In the genomic region with DNA sequence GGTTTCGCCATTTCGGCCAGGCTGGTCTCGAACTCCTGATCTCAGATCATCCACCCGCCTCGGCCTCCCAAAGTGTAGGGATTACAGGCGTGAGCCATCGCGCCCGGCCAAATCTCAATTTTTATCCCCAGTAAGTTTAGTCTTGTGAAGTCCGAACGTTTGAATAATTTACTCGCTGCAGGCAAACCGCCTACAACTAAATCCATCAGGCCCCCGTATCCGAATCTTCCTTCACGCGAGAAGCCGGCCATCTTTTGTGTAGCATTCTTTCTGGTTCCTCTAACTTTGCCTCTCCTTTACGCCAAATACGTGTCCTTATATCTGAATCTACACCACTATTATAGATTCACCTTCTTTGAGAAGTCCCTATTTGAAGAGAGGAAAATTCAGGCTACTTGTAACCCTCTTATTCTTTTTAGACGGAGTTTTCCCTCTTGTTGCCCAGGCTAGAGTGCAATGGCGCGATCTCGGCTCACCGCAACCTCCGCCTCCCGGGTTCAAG, we compare ENCODE assay signal across 8 cellular contexts. TPM values are rescaled to one million over a fixed set of nuclear protein-coding genes. Genes with fewer than 3 reads are reported as not detected.
DNase-seq lines count a peak whose midpoint lies in the region; ATAC-seq and TF ChIP-seq lines count a peak whose summit lies in the region.

No MANE protein-coding gene starts in this region.

- no peaks in the 10 kb centered on the region for H3K27me3 ChIP-seq in RWPE2 (ENCODE audit: insufficient read depth, poor library complexity, severe bottlenecking)
- no peaks in the 10 kb centered on the region for H3K27me3 ChIP-seq in dorsolateral prefrontal cortex
- no peaks in the 10 kb centered on the region for H3K27me3 ChIP-seq in muscle layer of duodenum (ENCODE audit: low read depth, low read length)

- TF ChIP-seq CTCF in RWPE2 (IDR thresholded peaks at IDR 0.05; ENCODE audit: poor library complexity, severe bottlenecking) = no peak
- no peak for TF ChIP-seq CTCF in dorsolateral prefrontal cortex (IDR thresholded peaks at IDR 0.05 in 54 of 56, conservative IDR thresholded peaks at IDR 0.05 in 2 of 56; ENCODE audit: low read depth in 1 of 56, partially characterized antibody in 56 of 56)

- H3K36me3 ChIP-seq in RWPE2 (ENCODE audit: low read depth) = peaks cover 37% of the 10 kb centered on the region
- peaks cover 18 to 22% of the 10 kb centered on the region in 2 donors for H3K36me3 ChIP-seq in muscle layer of duodenum (ENCODE audit: control insufficient read depth in 1 of 2, insufficient read depth in 2 of 2, low read length in 2 of 2)

- intact Hi-C loops in dorsolateral prefrontal cortex (cut with DNase I) = no loop called here

- ATAC-seq in RWPE2 (ENCODE audit: low read depth) = no peak
- ATAC-seq in HG03354 (IDR thresholded peaks at IDR 0.05; ENCODE audit: poor library complexity, severe bottlenecking, unreplicated experiment) = no peak

- peak overlapping the region; percentile 90 for H3K27ac ChIP-seq in RWPE2 (ENCODE audit: poor library complexity, severe bottlenecking)
- peak overlapping the region; percentile 38 to 96 (median 88) for H3K27ac ChIP-seq in dorsolateral prefrontal cortex
- peak overlapping the region; percentile 86 for H3K27ac ChIP-seq in muscle layer of duodenum (ENCODE audit: low read length)

- H3K4me3 ChIP-seq in RWPE2 (ENCODE audit: severe bottlenecking) = peak overlapping the region; percentile 81
- peak overlapping the region; percentile 72 to 100 (median 92) for H3K4me3 ChIP-seq in dorsolateral prefrontal cortex
- H3K4me3 ChIP-seq in muscle layer of duodenum (ENCODE audit: low read depth in 1 of 2, low read length in 2 of 2) = peak overlapping the region; percentile 84 to 96

- H3K9me3 ChIP-seq in RWPE2 (ENCODE audit: severe bottlenecking) (no peaks in the 10 kb centered on the region), muscle layer of duodenum (ENCODE audit: control insufficient read depth in 1 of 2, low read length in 2 of 2) (no peaks in the 10 kb centered on the region)

- DNase-seq in NCI-H82 (lab: John Stamatoyannopoulos, UW) = peak; percentile 51
- no peak for DNase-seq in NCI-H82 treated with DMSO at 0.1 percent for 48 hours (lab: John Stamatoyannopoulos, UW; ENCODE audit: unreplicated experiment)
- no peak for DNase-seq in RWPE2 (ENCODE audit: low spot score)
- peak in 1 of 10 donors; percentile 35 for DNase-seq in dorsolateral prefrontal cortex
- DNase-seq in HuH-7 (ENCODE audit: low spot score) = no peak
- no peak for DNase-seq in NCI-H1930 (lab: John Stamatoyannopoulos, UW)

- H3K4me1 ChIP-seq in RWPE2 (ENCODE audit: insufficient read depth, poor library complexity, severe bottlenecking) (no peaks in the 10 kb centered on the region), muscle layer of duodenum (ENCODE audit: control insufficient read depth in 1 of 2, insufficient read depth in 2 of 2, low read length in 2 of 2) (peaks cover 5 to 21% of the 10 kb centered on the region in 2 donors)

RNA-seq across cellular contexts. Expression of gene EIF3L, which starts 0.6 kb away (rescaled TPM):
- 100 to 1,000 TPM; 134 to 326 (median 235) TPM for total RNA-seq in dorsolateral prefrontal cortex

RNA-seq across cellular contexts. Expression of gene ANKRD54, which starts 4.5 kb away (rescaled TPM):
- total RNA-seq in dorsolateral prefrontal cortex = 10 to 100 TPM; 19.3 to 37.9 (median 27.8) TPM

RNA-seq across cellular contexts. Expression of gene GALR3, which starts 25.5 kb away (rescaled TPM):
- total RNA-seq in dorsolateral prefrontal cortex = 1 to 10 TPM in 16 of 120 experiments, under 1 TPM in 35, not detected in 69; 0.41 to 2.6 (median 0.69) TPM

RNA-seq across cellular contexts. Expression of gene GCAT, which starts 40.9 kb away (rescaled TPM):
- total RNA-seq in dorsolateral prefrontal cortex = 10 to 100 TPM; 19.4 to 39.6 (median 27.9) TPM

RNA-seq across cellular contexts. Expression of gene MICALL1, which starts 57.5 kb away (rescaled TPM):
- total RNA-seq in dorsolateral prefrontal cortex = 10 to 100 TPM in 117 of 120 experiments, 1 to 10 TPM in 3; 7.5 to 65.7 (median 19.8) TPM
